Comparison of ENCODE assay signal across 1 cellular context in genomic region chr7:66682350-66683093, GRCh38.
A peak's percentile ranks its signal among the peaks of the same experiment; 100 is the strongest.
TF ChIP-seq lines count a peak whose summit lies in the region.

No MANE protein-coding gene starts in this region.

TF ChIP-seq in K562, 482 proteins besides CTCF, POLR2A, EP300 and RAD21 (continued from another document):
- no peak for TF ChIP-seq RBM39 (optimal IDR thresholded peaks at IDR 0.05; ENCODE audit: low read depth, low read length)
- 0 out of 2 replicates have a peak, but pooled peaks have one; percentile 63 for TF ChIP-seq NR3C1 (CRISPR knock-in tag; IDR thresholded peaks at IDR 0.05)
- no peak for TF ChIP-seq ZNF507 (tag; conservative IDR thresholded peaks at IDR 0.05)
- no peak for TF ChIP-seq SAFB (IDR thresholded peaks at IDR 0.05; ENCODE audit: borderline replicate concordance, low read depth, low read length)
- no peak for TF ChIP-seq RBM15 (IDR thresholded peaks at IDR 0.05; ENCODE audit: insufficient read depth, low read length)
- no peak for TF ChIP-seq MCM2 (IDR thresholded peaks at IDR 0.05; ENCODE audit: low read depth)
- TF ChIP-seq SNRNP70 (optimal IDR thresholded peaks at IDR 0.05; ENCODE audit: low read depth, low read length), result no peak
- TF ChIP-seq MBD1 (CRISPR knock-in tag; IDR thresholded peaks at IDR 0.05), result no peak
- TF ChIP-seq MTA1 (IDR thresholded peaks at IDR 0.05; ENCODE audit: borderline replicate concordance), result no peak
- TF ChIP-seq RAD51 (IDR thresholded peaks at IDR 0.05; ENCODE audit: borderline replicate concordance, low read depth), result no peak
- no peak for TF ChIP-seq CTCFL (IDR thresholded peaks at IDR 0.05; ENCODE audit: borderline replicate concordance, insufficient read depth, low read depth, low read length, poor library complexity, severe bottlenecking)
- TF ChIP-seq HDGF (IDR thresholded peaks at IDR 0.05), result no peak
- TF ChIP-seq ZBTB5 (IDR thresholded peaks at IDR 0.05), result no peak
- no peak for TF ChIP-seq STAT5A (IDR thresholded peaks at IDR 0.05; ENCODE audit: borderline replicate concordance, low read length)
- no peak for TF ChIP-seq ADNP (tag; IDR thresholded peaks at IDR 0.05)
- TF ChIP-seq POLR2B (IDR thresholded peaks at IDR 0.05; ENCODE audit: low read depth, partially characterized antibody), result no peak
- no peak for TF ChIP-seq OTX1 (CRISPR knock-in tag; IDR thresholded peaks at IDR 0.05)
- no peak for TF ChIP-seq JUN (IDR thresholded peaks at IDR 0.05; ENCODE audit: borderline replicate concordance, low read depth, low read length)
- no peak for TF ChIP-seq JUN (CRISPR knock-in tag; IDR thresholded peaks at IDR 0.05; ENCODE audit: borderline replicate concordance)
- peak; percentile 3; the same call in 1 of the 2 replicates for TF ChIP-seq MYNN (IDR thresholded peaks at IDR 0.05)
- no peak for TF ChIP-seq MYNN (CRISPR knock-in tag; IDR thresholded peaks at IDR 0.05)
- TF ChIP-seq UBTF (IDR thresholded peaks at IDR 0.05; ENCODE audit: borderline replicate concordance in 1 of 2, low read depth in 2 of 2, low read length in 2 of 2), result peak; percentile 47 to 56; a peak in 1 of 4 replicates
- TF ChIP-seq HDAC3 (IDR thresholded peaks at IDR 0.05; ENCODE audit: borderline replicate concordance, partially characterized antibody), result no peak
- no peak for TF ChIP-seq BRF2 (IDR thresholded peaks at IDR 0.05; ENCODE audit: borderline replicate concordance, insufficient read depth, insufficient read length)
- no peak for TF ChIP-seq PPARD (CRISPR knock-in tag; IDR thresholded peaks at IDR 0.05)
- TF ChIP-seq ZBTB33 (CRISPR knock-in tag; IDR thresholded peaks at IDR 0.05), result 0 out of 2 replicates have a peak, but pooled peaks have one; percentile 3
- TF ChIP-seq PHB (CRISPR knock-in tag; IDR thresholded peaks at IDR 0.05), result no peak
- TF ChIP-seq BMI1 (IDR thresholded peaks at IDR 0.05; ENCODE audit: low read length), result no peak
- TF ChIP-seq ZFP30 (CRISPR knock-in tag; IDR thresholded peaks at IDR 0.05; ENCODE audit: borderline replicate concordance), result no peak
- no peak for TF ChIP-seq POLR3G (IDR thresholded peaks at IDR 0.05; ENCODE audit: extremely low read depth, insufficient read length, insufficient replicate concordance)
- TF ChIP-seq TOE1 (IDR thresholded peaks at IDR 0.05; ENCODE audit: borderline replicate concordance), result peak; percentile 61
- no peak for TF ChIP-seq TOE1 (CRISPR knock-in tag; IDR thresholded peaks at IDR 0.05; ENCODE audit: borderline replicate concordance, low read depth)
- no peak for TF ChIP-seq ATF6 (CRISPR knock-in tag; IDR thresholded peaks at IDR 0.05)
- no peak for TF ChIP-seq ZNF431 (CRISPR knock-in tag; IDR thresholded peaks at IDR 0.05)
- TF ChIP-seq ZNF197 (CRISPR knock-in tag; IDR thresholded peaks at IDR 0.05; ENCODE audit: low read depth), result no peak
- TF ChIP-seq ZNF395 (CRISPR knock-in tag; IDR thresholded peaks at IDR 0.05), result no peak
- no peak for TF ChIP-seq RNF2 (IDR thresholded peaks at IDR 0.05)
- TF ChIP-seq RFX5 (IDR thresholded peaks at IDR 0.05; ENCODE audit: low read depth, low read length), result no peak
- no peak for TF ChIP-seq HOXB6 (CRISPR knock-in tag; IDR thresholded peaks at IDR 0.05; ENCODE audit: borderline replicate concordance)
- TF ChIP-seq ZKSCAN8 (CRISPR knock-in tag; IDR thresholded peaks at IDR 0.05), result no peak
TF ChIP-seq in K562: peak in this region for 23.
